ENCODE assay signal across 1 cellular context in the genomic region with DNA sequence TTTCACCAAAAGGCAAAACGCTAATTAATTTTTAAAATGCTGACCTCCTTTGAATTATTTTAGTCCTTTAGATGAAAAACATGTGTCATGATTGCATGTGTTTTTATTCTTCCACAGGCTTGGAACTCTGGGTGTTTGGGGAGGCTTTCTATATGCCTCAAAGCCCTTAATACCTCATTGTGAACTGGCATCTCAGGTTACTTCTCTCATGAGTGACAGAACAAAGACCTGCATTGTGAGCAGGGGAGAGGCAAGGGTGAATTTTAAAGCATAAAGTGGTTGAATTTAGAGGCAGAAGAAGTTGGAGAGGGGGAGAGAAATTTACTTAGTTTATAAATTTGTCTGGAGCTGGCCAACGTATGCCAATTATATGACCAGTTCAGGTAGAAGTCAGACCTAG.
TF ChIP-seq lines count a peak whose summit lies in the region.

No MANE protein-coding gene starts in this region.

TF ChIP-seq in GM23338, 12 proteins besides CTCF, POLR2A, EP300 and RAD21 (continued from another document):
- TF ChIP-seq, protein P1, sequence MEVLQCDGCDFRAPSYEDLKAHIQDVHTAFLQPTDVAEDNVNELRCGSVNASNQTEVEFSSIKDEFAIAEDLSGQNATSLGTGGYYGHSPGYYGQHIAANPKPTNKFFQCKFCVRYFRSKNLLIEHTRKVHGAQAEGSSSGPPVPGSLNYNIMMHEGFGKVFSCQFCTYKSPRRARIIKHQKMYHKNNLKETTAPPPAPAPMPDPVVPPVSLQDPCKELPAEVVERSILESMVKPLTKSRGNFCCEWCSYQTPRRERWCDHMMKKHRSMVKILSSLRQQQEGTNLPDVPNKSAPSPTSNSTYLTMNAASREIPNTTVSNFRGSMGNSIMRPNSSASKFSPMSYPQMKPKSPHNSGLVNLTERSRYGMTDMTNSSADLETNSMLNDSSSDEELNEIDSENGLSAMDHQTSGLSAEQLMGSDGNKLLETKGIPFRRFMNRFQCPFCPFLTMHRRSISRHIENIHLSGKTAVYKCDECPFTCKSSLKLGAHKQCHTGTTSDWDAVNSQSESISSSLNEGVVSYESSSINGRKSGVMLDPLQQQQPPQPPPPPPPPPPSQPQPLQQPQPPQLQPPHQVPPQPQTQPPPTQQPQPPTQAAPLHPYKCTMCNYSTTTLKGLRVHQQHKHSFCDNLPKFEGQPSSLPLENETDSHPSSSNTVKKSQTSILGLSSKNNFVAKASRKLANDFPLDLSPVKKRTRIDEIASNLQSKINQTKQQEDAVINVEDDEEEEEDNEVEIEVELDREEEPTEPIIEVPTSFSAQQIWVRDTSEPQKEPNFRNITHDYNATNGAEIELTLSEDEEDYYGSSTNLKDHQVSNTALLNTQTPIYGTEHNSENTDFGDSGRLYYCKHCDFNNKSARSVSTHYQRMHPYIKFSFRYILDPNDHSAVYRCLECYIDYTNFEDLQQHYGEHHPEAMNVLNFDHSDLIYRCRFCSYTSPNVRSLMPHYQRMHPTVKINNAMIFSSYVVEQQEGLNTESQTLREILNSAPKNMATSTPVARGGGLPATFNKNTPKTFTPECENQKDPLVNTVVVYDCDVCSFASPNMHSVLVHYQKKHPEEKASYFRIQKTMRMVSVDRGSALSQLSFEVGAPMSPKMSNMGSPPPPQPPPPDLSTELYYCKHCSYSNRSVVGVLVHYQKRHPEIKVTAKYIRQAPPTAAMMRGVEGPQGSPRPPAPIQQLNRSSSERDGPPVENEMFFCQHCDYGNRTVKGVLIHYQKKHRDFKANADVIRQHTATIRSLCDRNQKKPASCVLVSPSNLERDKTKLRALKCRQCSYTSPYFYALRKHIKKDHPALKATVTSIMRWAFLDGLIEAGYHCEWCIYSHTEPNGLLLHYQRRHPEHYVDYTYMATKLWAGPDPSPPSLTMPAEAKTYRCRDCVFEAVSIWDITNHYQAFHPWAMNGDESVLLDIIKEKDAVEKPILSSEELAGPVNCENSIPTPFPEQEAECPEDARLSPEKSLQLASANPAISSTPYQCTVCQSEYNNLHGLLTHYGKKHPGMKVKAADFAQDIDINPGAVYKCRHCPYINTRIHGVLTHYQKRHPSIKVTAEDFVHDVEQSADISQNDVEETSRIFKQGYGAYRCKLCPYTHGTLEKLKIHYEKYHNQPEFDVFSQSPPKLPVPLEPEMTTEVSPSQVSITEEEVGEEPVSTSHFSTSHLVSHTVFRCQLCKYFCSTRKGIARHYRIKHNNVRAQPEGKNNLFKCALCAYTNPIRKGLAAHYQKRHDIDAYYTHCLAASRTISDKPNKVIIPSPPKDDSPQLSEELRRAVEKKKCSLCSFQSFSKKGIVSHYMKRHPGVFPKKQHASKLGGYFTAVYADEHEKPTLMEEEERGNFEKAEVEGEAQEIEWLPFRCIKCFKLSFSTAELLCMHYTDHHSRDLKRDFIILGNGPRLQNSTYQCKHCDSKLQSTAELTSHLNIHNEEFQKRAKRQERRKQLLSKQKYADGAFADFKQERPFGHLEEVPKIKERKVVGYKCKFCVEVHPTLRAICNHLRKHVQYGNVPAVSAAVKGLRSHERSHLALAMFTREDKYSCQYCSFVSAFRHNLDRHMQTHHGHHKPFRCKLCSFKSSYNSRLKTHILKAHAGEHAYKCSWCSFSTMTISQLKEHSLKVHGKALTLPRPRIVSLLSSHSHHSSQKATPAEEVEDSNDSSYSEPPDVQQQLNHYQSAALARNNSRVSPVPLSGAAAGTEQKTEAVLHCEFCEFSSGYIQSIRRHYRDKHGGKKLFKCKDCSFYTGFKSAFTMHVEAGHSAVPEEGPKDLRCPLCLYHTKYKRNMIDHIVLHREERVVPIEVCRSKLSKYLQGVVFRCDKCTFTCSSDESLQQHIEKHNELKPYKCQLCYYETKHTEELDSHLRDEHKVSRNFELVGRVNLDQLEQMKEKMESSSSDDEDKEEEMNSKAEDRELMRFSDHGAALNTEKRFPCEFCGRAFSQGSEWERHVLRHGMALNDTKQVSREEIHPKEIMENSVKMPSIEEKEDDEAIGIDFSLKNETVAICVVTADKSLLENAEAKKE (CRISPR knock-in tag; IDR thresholded peaks at IDR 0.05) = no peak
- TF ChIP-seq POLR2AphosphoS5 (IDR thresholded peaks at IDR 0.05; ENCODE audit: low read depth) (no peak), EZH2phosphoT487 (IDR thresholded peaks at IDR 0.05; ENCODE audit: unreplicated experiment) (no peak), ZNF331 (CRISPR knock-in tag; IDR thresholded peaks at IDR 0.05; ENCODE audit: low read depth) (no peak), EZH2 (IDR thresholded peaks at IDR 0.05; ENCODE audit: low read depth, unreplicated experiment) (no peak)
